1 cellular context compared by ENCODE assay signal in genomic region chr3:37765591-37766219, GRCh38.
TF ChIP-seq lines count a peak whose summit lies in the region.

No MANE protein-coding gene starts in this region.

TF ChIP-seq in GM23338, 12 proteins besides CTCF, POLR2A, EP300 and RAD21 (continued from another document):
- TF ChIP-seq REST (IDR thresholded peaks at IDR 0.05; ENCODE audit: unreplicated experiment) (no peak), ZNF331 (CRISPR knock-in tag; IDR thresholded peaks at IDR 0.05; ENCODE audit: low read depth) (no peak), ZNF114 (CRISPR knock-in tag; IDR thresholded peaks at IDR 0.05) (no peak)
